In the genomic region with DNA sequence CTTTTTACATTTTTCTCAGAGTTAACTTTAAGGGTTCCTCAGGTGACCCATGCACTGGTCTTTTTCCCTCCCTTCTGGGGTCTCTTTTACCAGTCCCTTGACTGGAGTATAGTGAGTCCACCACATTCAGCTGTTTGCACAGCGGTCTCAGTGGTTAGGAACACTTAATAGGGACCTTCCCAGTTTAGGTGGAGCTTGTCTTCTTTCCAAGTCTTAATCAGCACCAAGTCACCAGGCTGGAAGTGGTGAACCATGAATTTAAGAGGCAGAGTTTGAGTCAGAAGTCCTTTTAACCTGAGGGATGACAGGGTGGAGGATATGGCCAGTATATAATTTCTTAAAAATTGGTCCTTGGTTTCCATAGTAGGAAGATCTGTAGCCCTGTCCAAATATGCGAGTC, we compare ENCODE assay signal across 22 cellular contexts.
"Had no signal": no experiment of that assay in that cellular context is flagged by ENCODE, and none has a peak within 500 bp of the region (broad histone marks: within the 10 kb centered on the region; RNA-seq: fewer than 3 reads in every experiment).

No MANE protein-coding gene starts in this region.

- H3K79me2 ChIP-seq: parathyroid adenoma had no signal

- H3K27ac Mint-ChIP-seq: activated CD4-positive, alpha-beta T cell treated with anti-CD3 and anti-CD28 coated beads, Interleukin-2, amount 10 ng/mL, durations not matched to agents 7 days and 5 days; activated naive CD8-positive, alpha-beta T cell; activated T-cell treated with anti-CD3 and anti-CD28 coated beads, Interleukin-2, amount 50 U/mL, for 72 hours; brain; memory B cell had no signal

- H3K36me3 Mint-ChIP-seq: activated naive CD8-positive, alpha-beta T cell; brain; memory B cell had no signal

- H3K27me3 Mint-ChIP-seq: activated CD4-positive, alpha-beta T cell treated with anti-CD3 and anti-CD28 coated beads, Interleukin-2, amount 10 ng/mL, durations not matched to agents 7 days and 5 days; activated naive CD8-positive, alpha-beta T cell; brain; memory B cell had no signal

- H3K27me3 ChIP-seq: gastroesophageal sphincter, suprapubic skin had no signal

- H3K4me1 Mint-ChIP-seq: activated CD4-positive, alpha-beta T cell treated with anti-CD3 and anti-CD28 coated beads, Interleukin-2, amount 10 ng/mL, durations not matched to agents 7 days and 5 days; brain; memory B cell; naive thymus-derived CD8-positive, alpha-beta T cell had no signal

- H3K36me3 ChIP-seq: gastroesophageal sphincter, left ventricle myocardium inferior, suprapubic skin had no signal

- H3K4me3 Mint-ChIP-seq: activated CD4-positive, alpha-beta T cell treated with anti-CD3 and anti-CD28 coated beads, Interleukin-2, amount 10 ng/mL, durations not matched to agents 7 days and 5 days; activated naive CD8-positive, alpha-beta T cell; activated T-cell treated with anti-CD3 and anti-CD28 coated beads, Interleukin-2, amount 50 U/mL, for 72 hours; brain; memory B cell; naive thymus-derived CD8-positive, alpha-beta T cell had no signal

- H3K9me3 ChIP-seq: gastroesophageal sphincter had no signal

- H3K4me3 ChIP-seq: gastroesophageal sphincter, left ventricle myocardium inferior, mucosa of descending colon, suprapubic skin had no signal

- H3K4me1 ChIP-seq: gastroesophageal sphincter, left ventricle myocardium inferior, parathyroid adenoma, suprapubic skin had no signal

- DNase-seq: activated CD4-positive, alpha-beta T cell treated with anti-CD3 and anti-CD28 coated beads, Interleukin-2, amount 10 ng/mL, durations not matched to agents 7 days and 5 days; activated CD4-positive, CD25-positive, alpha-beta regulatory T cell; activated CD8-positive, alpha-beta memory T cell treated with anti-CD3 and anti-CD28 coated beads, Interleukin-2, amount 50 U/mL, for 48 hours; activated gamma-delta T cell; activated T-cell treated with anti-CD3 and anti-CD28 coated beads, Interleukin-2, amount 50 U/mL, for 72 hours; amniotic stem cell; effector memory CD4-positive, alpha-beta T cell; left ventricle myocardium inferior; mucosa of descending colon; naive thymus-derived CD8-positive, alpha-beta T cell; small intestine; stimulated activated CD4-positive, alpha-beta T cell treated with anti-CD3 and anti-CD28 coated beads, Interleukin-4, amount 100 ng/mL, for 4 hours; stimulated activated CD8-positive, alpha-beta memory T cell treated with anti-CD3 and anti-CD28 coated beads, Interleukin-4, amount 100 ng/mL, for 48 hours; stimulated activated naive CD8-positive, alpha-beta T cell treated with anti-CD3 and anti-CD28 coated beads, Interleukin-15, Interleukin-2, amounts not matched to agents 100 U/mL and 50 U/mL, for 24 hours; SW 1271; trophoblast cell had no signal

- H2AFZ ChIP-seq: parathyroid adenoma had no signal

- H3K27ac ChIP-seq: gastroesophageal sphincter, left ventricle myocardium inferior, parathyroid adenoma, suprapubic skin had no signal
